ENCODE assay signal across 8 cellular contexts in genomic region chr16:85750021-85750826, GRCh38. TPM values are rescaled to one million over a fixed set of nuclear protein-coding genes. Genes with fewer than 3 reads are reported as not detected.
DNase-seq lines count a peak whose midpoint lies in the region; ATAC-seq lines count a peak whose summit lies in the region.

No MANE protein-coding gene starts in this region.

- ATAC-seq in stimulated activated naive B cell treated with anti-CD40 and anti-IgM and Interleukin-4, amounts not matched to agents 10 μg/mL and 1 μg/mL and 100 μg/mL, for 72 hours (replicated peaks), result peak; percentile 18 to 27

- no peaks in the 10 kb centered on the region for H3K9me3 Mint-ChIP-seq in stimulated activated naive B cell treated with anti-CD40 and anti-IgM and Interleukin-4, amounts not matched to agents 10 μg/mL and 1 μg/mL and 100 μg/mL, for 72 hours

- no peaks in the 10 kb centered on the region for H3K36me3 Mint-ChIP-seq in stimulated activated naive B cell treated with anti-CD40 and anti-IgM and Interleukin-4, amounts not matched to agents 10 μg/mL and 1 μg/mL and 100 μg/mL, for 72 hours

- no peaks in the 10 kb centered on the region for H3K27me3 Mint-ChIP-seq in stimulated activated naive B cell treated with anti-CD40 and anti-IgM and Interleukin-4, amounts not matched to agents 10 μg/mL and 1 μg/mL and 100 μg/mL, for 72 hours

- H3K4me3 Mint-ChIP-seq in stimulated activated naive B cell treated with anti-CD40 and anti-IgM and Interleukin-4, amounts not matched to agents 10 μg/mL and 1 μg/mL and 100 μg/mL, for 72 hours, result peak overlapping the region; percentile 89 to 96

- peak overlapping the region; percentile 56 for H3K4me3 ChIP-seq in MG63

- H3K4me1 Mint-ChIP-seq in stimulated activated naive B cell treated with anti-CD40 and anti-IgM and Interleukin-4, amounts not matched to agents 10 μg/mL and 1 μg/mL and 100 μg/mL, for 72 hours, result peaks cover 62 to 77% of the 10 kb centered on the region in 2 donors

- H3K9me3 ChIP-seq in MG63, result no peaks in the 10 kb centered on the region

- H3K27me3 ChIP-seq in MG63, result no peaks in the 10 kb centered on the region

- H3K36me3 ChIP-seq in MG63, result no peaks in the 10 kb centered on the region

- H3K27ac Mint-ChIP-seq in stimulated activated naive B cell treated with anti-CD40 and anti-IgM and Interleukin-4, amounts not matched to agents 10 μg/mL and 1 μg/mL and 100 μg/mL, for 72 hours, result peak overlapping the region; percentile 86

- DNase-seq in NCI-H1105 treated with DMSO at 0.1 percent for 48 hours (lab: John Stamatoyannopoulos, UW), result peak; percentile 27
- no peak for DNase-seq in NCI-H1105 (lab: John Stamatoyannopoulos, UW)
- no peak for DNase-seq in MG63
- DNase-seq in amniotic epithelial cell (ENCODE audit: low read depth), result peak; percentile 16
- peak; percentile 49 for DNase-seq in iPS-NIHi11 (ENCODE audit: low spot score)
- peak; percentile 33 for DNase-seq in stimulated activated naive B cell treated with anti-CD40 and anti-IgM and Interleukin-4, amounts not matched to agents 10 μg/mL and 1 μg/mL and 100 μg/mL, for 72 hours
- DNase-seq in islet precursor cell, result no peak
- no peak for DNase-seq in NCI-H226

RNA-seq across cellular contexts. Expression of gene C16orf74, which starts 0.7 kb away (rescaled TPM):
- total RNA-seq in MG63 (2014; rRNA removed; shearing (Covaris generic); ENCODE audit: low replicate concordance), result 4.6 and 8.7 TPM in 2 replicates

RNA-seq across cellular contexts. Expression of gene EMC8, which starts 49.1 kb away (rescaled TPM):
- total RNA-seq in MG63 (2014; rRNA removed; shearing (Covaris generic); ENCODE audit: low replicate concordance), result 37.7 and 46.4 TPM in 2 replicates

RNA-seq across cellular contexts. Expression of gene COX4I1, which starts 49.3 kb away (rescaled TPM):
- 673 and 682 TPM in 2 replicates for total RNA-seq in MG63 (2014; rRNA removed; shearing (Covaris generic); ENCODE audit: low replicate concordance)

Comparison
In these comparisons a context has a peak if more than half of its experiments do, and no peak if none do; other contexts are left out.
1. DNase-seq: peak in NCI-H1105 treated with DMSO at 0.1 percent for 48 hours (single experiment), amniotic epithelial cell (single experiment), iPS-NIHi11 (single experiment) and stimulated activated naive B cell treated with anti-CD40 and anti-IgM and Interleukin-4, amounts not matched to agents 10 μg/mL and 1 μg/mL and 100 μg/mL, for 72 hours (single experiment); none in NCI-H1105 (single experiment), MG63 (single experiment), islet precursor cell (single experiment) and NCI-H226 (single experiment).